Comparison of ENCODE assay signal across 7 cellular contexts in the genomic region with DNA sequence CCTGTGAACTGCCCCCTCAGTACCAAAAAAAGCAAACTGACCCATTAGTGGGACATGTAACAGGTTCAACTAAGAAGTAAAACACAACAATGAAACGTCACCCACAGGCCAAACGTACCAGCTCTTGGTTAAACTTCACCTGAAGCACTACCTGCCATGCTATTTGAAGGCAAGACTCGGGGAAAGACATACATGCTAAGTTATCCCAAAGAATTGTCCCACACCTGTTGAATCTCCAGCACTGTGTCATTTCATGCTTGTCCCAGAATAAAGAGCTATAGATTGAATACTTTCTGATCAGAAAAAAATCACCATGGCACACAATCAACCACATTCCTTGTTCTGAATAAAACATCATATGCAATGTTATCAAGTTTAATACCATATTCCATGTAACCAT.
"Had no signal": no experiment of that assay in that cellular context is flagged by ENCODE, and none has a peak within 500 bp of the region (broad histone marks: within the 10 kb centered on the region; RNA-seq: fewer than 3 reads in every experiment).

No MANE protein-coding gene starts in this region.

- H3K4me3 ChIP-seq: K562 had no signal

- ATAC-seq: HepG2, K562 had no signal

- H3K4me3 Mint-ChIP-seq: IgD-negative memory B cell had no signal

- H3K27ac Mint-ChIP-seq: IgD-negative memory B cell had no signal

- H3K4me2 ChIP-seq: KMS-11 had no signal

- H3K27ac ChIP-seq: HL-60, KMS-11 had no signal

- DNase-seq: KBM-7, KG1 had no signal

- H3K27me3 Mint-ChIP-seq: IgD-negative memory B cell had no signal

- H3K9ac ChIP-seq: KMS-11 had no signal

- H3K4me1 Mint-ChIP-seq: IgD-negative memory B cell had no signal
